Comparison of ENCODE assay signal across 6 cellular contexts in genomic region chr16:383326-384020, GRCh38. TPM values are rescaled to one million over a fixed set of nuclear protein-coding genes. Genes with fewer than 3 reads are reported as not detected.
DNase-seq lines count a peak whose midpoint lies in the region; ATAC-seq and TF ChIP-seq lines count a peak whose summit lies in the region.

No MANE protein-coding gene starts in this region.

- peak overlapping the region; percentile 90 to 100 (median 98) for H3K4me2 ChIP-seq in BLaER1 treated with 17β-estradiol and CSF1 and Interleukin-3, amounts not matched to agents 10 nM and 100 nM

- no peaks in the 10 kb centered on the region for H3K9me3 Mint-ChIP-seq in endodermal cell

- 13% methylated on average over 25 to 33 of the region's 33 CpGs for WGBS in endodermal cell (ENCODE audit: insufficient coverage in 1 of 2, insufficient read length in 1 of 2), 2 experiments

- peaks cover 39% of the 10 kb centered on the region for H3K4me1 Mint-ChIP-seq in endodermal cell

- peak overlapping the region; percentile 85 for H3K27ac Mint-ChIP-seq in endodermal cell

- no peaks in the 10 kb centered on the region for H3K36me3 Mint-ChIP-seq in endodermal cell (ENCODE audit: low read depth)

- H4K20me1 ChIP-seq in BLaER1 treated with 17β-estradiol and CSF1 and Interleukin-3, amounts not matched to agents 10 nM and 100 nM: peaks cover 16 to 29% (median 27%) of the 10 kb centered on the region in 11 experiments; a peak in 20 of 22 replicates

- H3K4me3 ChIP-seq in BLaER1 treated with 17β-estradiol and CSF1 and Interleukin-3, amounts not matched to agents 10 nM and 100 nM: peak overlapping the region; percentile 83 to 99 (median 92)
- H3K4me3 ChIP-seq in endodermal cell (ENCODE audit: low read length) (peak overlapping the region; percentile 81), skin epidermis (peak overlapping the region; percentile 8 to 93 (median 84))

- ATAC-seq in HG03442 (IDR thresholded peaks at IDR 0.05; ENCODE audit: unreplicated experiment): no peak

- peak overlapping the region in 9 of 11 experiments; percentile 39 to 65 (median 56); a peak in 18 of 22 replicates for H3K27ac ChIP-seq in BLaER1 treated with 17β-estradiol and CSF1 and Interleukin-3, amounts not matched to agents 10 nM and 100 nM
- H3K27ac ChIP-seq in endodermal cell (ENCODE audit: low read depth, low read length) (no peak overlapping the region), skin epidermis (peak overlapping the region in 15 of 21 experiments; percentile 0 to 93 (median 41))

- no peaks in the 10 kb centered on the region; a peak in 1 of 22 replicates for H3K36me3 ChIP-seq in BLaER1 treated with 17β-estradiol and CSF1 and Interleukin-3, amounts not matched to agents 10 nM and 100 nM
- H3K36me3 ChIP-seq in endodermal cell (ENCODE audit: control insufficient read depth, insufficient read depth, low read length): no peaks in the 10 kb centered on the region

- DNase-seq in NCI-H526 treated with DMSO at 0.1 percent for 48 hours (lab: John Stamatoyannopoulos, UW) (peak; percentile 43), endodermal cell (peak; percentile 93), DMS 273 (lab: John Stamatoyannopoulos, UW; ENCODE audit: unreplicated experiment) (no peak)

- peak overlapping the region; percentile 77 for H3K4me3 Mint-ChIP-seq in endodermal cell

- H3K27me3 Mint-ChIP-seq in endodermal cell (ENCODE audit: insufficient read depth): no peaks in the 10 kb centered on the region

- peak; percentile 6 for TF ChIP-seq CTCF in endodermal cell (conservative IDR thresholded peaks at IDR 0.05)

- no peaks in the 10 kb centered on the region for H3K9me3 ChIP-seq in BLaER1 treated with 17β-estradiol and CSF1 and Interleukin-3, amounts not matched to agents 10 nM and 100 nM (replicated peaks in 1 of 11)
- no peaks in the 10 kb centered on the region for H3K9me3 ChIP-seq in endodermal cell (ENCODE audit: control insufficient read depth, low read length)

- peaks cover 0 to 8% (median 0%) of the 10 kb centered on the region in 11 experiments; a peak in 3 of 22 replicates for H3K27me3 ChIP-seq in BLaER1 treated with 17β-estradiol and CSF1 and Interleukin-3, amounts not matched to agents 10 nM and 100 nM
- no peaks in the 10 kb centered on the region for H3K27me3 ChIP-seq in endodermal cell (ENCODE audit: control insufficient read depth, insufficient read depth, low read length, poor library complexity, severe bottlenecking)

- H3K9ac ChIP-seq in BLaER1 treated with 17β-estradiol and CSF1 and Interleukin-3, amounts not matched to agents 10 nM and 100 nM: peak overlapping the region; percentile 27 to 92 (median 87); a peak in 21 of 22 replicates
- no peak overlapping the region for H3K9ac ChIP-seq in endodermal cell (ENCODE audit: extremely low read depth, low read length, poor library complexity, severe bottlenecking)

- H3K4me1 ChIP-seq in BLaER1 treated with 17β-estradiol and CSF1 and Interleukin-3, amounts not matched to agents 10 nM and 100 nM: peaks cover 38 to 66% (median 54%) of the 10 kb centered on the region in 10 experiments
- H3K4me1 ChIP-seq in endodermal cell (ENCODE audit: control insufficient read depth, insufficient read depth, low read length): peaks cover 24% of the 10 kb centered on the region

RNA-seq across cellular contexts. Expression of gene PGAP6, which starts 1.7 kb away (rescaled TPM):
- 100 to 1,000 TPM; 104 to 115 TPM for total RNA-seq in endodermal cell
- 50.8 TPM for polyA plus RNA-seq in endodermal cell (2013, experiment 1 of 2)
- polyA plus RNA-seq in endodermal cell (2013, experiment 2 of 2): 45.1 TPM

RNA-seq across cellular contexts. Expression of gene MRPL28, which starts 13.1 kb away (rescaled TPM):
- 100 to 1,000 TPM; 137 to 138 TPM for total RNA-seq in endodermal cell
- polyA plus RNA-seq in endodermal cell (2013, experiment 1 of 2): 84.7 TPM
- polyA plus RNA-seq in endodermal cell (2013, experiment 2 of 2): 79.2 TPM

RNA-seq across cellular contexts. Expression of gene NME4, which starts 13.5 kb away (rescaled TPM):
- total RNA-seq in endodermal cell: 100 to 1,000 TPM; 274 to 350 TPM
- 292 TPM for polyA plus RNA-seq in endodermal cell (2013, experiment 1 of 2)
- 276 TPM for polyA plus RNA-seq in endodermal cell (2013, experiment 2 of 2)

RNA-seq across cellular contexts. Expression of gene DECR2, which starts 18.2 kb away (rescaled TPM):
- 10 to 100 TPM; 31.8 to 43.5 TPM for total RNA-seq in endodermal cell
- 24.9 TPM for polyA plus RNA-seq in endodermal cell (2013, experiment 1 of 2)
- 23.0 TPM for polyA plus RNA-seq in endodermal cell (2013, experiment 2 of 2)

RNA-seq across cellular contexts. Expression of gene AXIN1, which starts 30.9 kb away (rescaled TPM):
- 10 to 100 TPM; 36.5 to 37.3 TPM for total RNA-seq in endodermal cell
- 23.7 TPM for polyA plus RNA-seq in endodermal cell (2013, experiment 1 of 2)
- 22.3 TPM for polyA plus RNA-seq in endodermal cell (2013, experiment 2 of 2)
